In genomic region chr12:48816148-48816854, GRCh38 we compare ENCODE assay signal across 8 cellular contexts. TPM values are rescaled to one million over a fixed set of nuclear protein-coding genes. Genes with fewer than 3 reads are reported as not detected.
DNase-seq lines count a peak whose midpoint lies in the region; ATAC-seq and TF ChIP-seq lines count a peak whose summit lies in the region.

No MANE protein-coding gene starts in this region.

- peak overlapping the region in 10 of 11 experiments; percentile 76 to 90 (median 84); a peak in 16 of 22 replicates for H3K27ac ChIP-seq in BLaER1 treated with 17β-estradiol and CSF1 and Interleukin-3, amounts not matched to agents 10 nM and 100 nM
- H3K27ac ChIP-seq in KMS-11 = no peak overlapping the region
- H3K27ac ChIP-seq in breast epithelium = peak overlapping the region in 1 of 2 donors; percentile 95

- ATAC-seq in naive B cell (ENCODE audit: low read depth in 2 of 2) (no peak), GM21619 (IDR thresholded peaks at IDR 0.05; ENCODE audit: unreplicated experiment) (no peak), HG02623 (IDR thresholded peaks at IDR 0.05; ENCODE audit: unreplicated experiment) (no peak), HG02885 (IDR thresholded peaks at IDR 0.05; ENCODE audit: poor library complexity, unreplicated experiment) (no peak)

- peaks cover 0 to 33% (median 15%) of the 10 kb centered on the region in 11 experiments; a peak in 8 of 22 replicates for H4K20me1 ChIP-seq in BLaER1 treated with 17β-estradiol and CSF1 and Interleukin-3, amounts not matched to agents 10 nM and 100 nM
- H4K20me1 ChIP-seq in KMS-11 (ENCODE audit: insufficient read depth) = no peaks in the 10 kb centered on the region

- H3K4me3 Mint-ChIP-seq in naive B cell = peak overlapping the region; percentile 50 to 94 (median 89)

- peak overlapping the region; percentile 100; the same call in 1 of the 2 replicates for H2AFZ ChIP-seq in KMS-11 (ENCODE audit: low read depth)

- H3K27ac Mint-ChIP-seq in naive B cell = no peak overlapping the region

- peaks cover 52 to 64% (median 58%) of the 10 kb centered on the region in 10 experiments for H3K4me1 ChIP-seq in BLaER1 treated with 17β-estradiol and CSF1 and Interleukin-3, amounts not matched to agents 10 nM and 100 nM
- H3K4me1 ChIP-seq in KMS-11 (ENCODE audit: low read depth, poor library complexity, severe bottlenecking) (peaks cover 24% of the 10 kb centered on the region), breast epithelium (peaks cover 6 to 8% of the 10 kb centered on the region in 2 donors)

- intact Hi-C loops in breast epithelium (cut with DNase I; ENCODE audit: low total_unique reads) = no loop called here

- no peaks in the 10 kb centered on the region for H3K9me3 ChIP-seq in BLaER1 treated with 17β-estradiol and CSF1 and Interleukin-3, amounts not matched to agents 10 nM and 100 nM (replicated peaks in 1 of 11)
- H3K9me3 ChIP-seq in breast epithelium = no peaks in the 10 kb centered on the region

- TF ChIP-seq CTCF in KMS-11 (conservative IDR thresholded peaks at IDR 0.05; ENCODE audit: low read depth, low read length) = no peak
- TF ChIP-seq CTCF in breast epithelium (IDR thresholded peaks at IDR 0.05) = no peak

- peak overlapping the region; percentile 71 to 91 (median 80) for H3K4me3 ChIP-seq in BLaER1 treated with 17β-estradiol and CSF1 and Interleukin-3, amounts not matched to agents 10 nM and 100 nM
- H3K4me3 ChIP-seq in KMS-11 (IDR thresholded peaks at IDR 0.05; ENCODE audit: insufficient read depth, low read depth, low read length) = no peak overlapping the region
- H3K4me3 ChIP-seq in breast epithelium = peak overlapping the region in 2 of 3 donors; percentile 77 to 98

- H3K4me2 ChIP-seq in BLaER1 treated with 17β-estradiol and CSF1 and Interleukin-3, amounts not matched to agents 10 nM and 100 nM = peak overlapping the region; percentile 93 to 100 (median 99)
- H3K4me2 ChIP-seq in KMS-11 = peak overlapping the region; percentile 99

- DNase-seq in breast epithelium (ENCODE audit: low spot score in 2 of 2) (no peak), naive B cell (no peak), DMS153 (lab: John Stamatoyannopoulos, UW) (no peak)

- peaks cover 0 to 5% (median 0%) of the 10 kb centered on the region in 11 experiments; a peak in 2 of 22 replicates for H3K36me3 ChIP-seq in BLaER1 treated with 17β-estradiol and CSF1 and Interleukin-3, amounts not matched to agents 10 nM and 100 nM
- no peaks in the 10 kb centered on the region for H3K36me3 ChIP-seq in KMS-11 (ENCODE audit: insufficient read depth)
- no peaks in the 10 kb centered on the region for H3K36me3 ChIP-seq in breast epithelium

- peaks cover 41 to 50% (median 41%) of the 10 kb centered on the region in 3 donors for H3K4me1 Mint-ChIP-seq in naive B cell

- H3K9me3 Mint-ChIP-seq in naive B cell = no peaks in the 10 kb centered on the region

- no peak for TF ChIP-seq POLR2A in breast epithelium (IDR thresholded peaks at IDR 0.05)

- no peaks in the 10 kb centered on the region for H3K27me3 ChIP-seq in BLaER1 treated with 17β-estradiol and CSF1 and Interleukin-3, amounts not matched to agents 10 nM and 100 nM
- no peaks in the 10 kb centered on the region for H3K27me3 ChIP-seq in KMS-11 (ENCODE audit: insufficient read depth, low read depth)
- H3K27me3 ChIP-seq in breast epithelium = no peaks in the 10 kb centered on the region

- no peaks in the 10 kb centered on the region for H3K36me3 Mint-ChIP-seq in naive B cell

- H3K79me2 ChIP-seq in KMS-11 (ENCODE audit: insufficient read depth, low read depth) = no peaks in the 10 kb centered on the region

- H3K27me3 Mint-ChIP-seq in naive B cell = peaks cover 0 to 31% (median 30%) of the 10 kb centered on the region in 3 donors

- H3K9ac ChIP-seq in BLaER1 treated with 17β-estradiol and CSF1 and Interleukin-3, amounts not matched to agents 10 nM and 100 nM = peak overlapping the region; percentile 71 to 90 (median 85); a peak in 21 of 22 replicates
- H3K9ac ChIP-seq in KMS-11 = peak overlapping the region; percentile 73; the same call in 1 of the 2 replicates

RNA-seq across cellular contexts. Expression of gene CACNB3, which starts 2.0 kb away (rescaled TPM):
- 10 to 100 TPM in 2 of 3 donors, 1 to 10 TPM in 1; 4.0 to 17.0 (median 10.8) TPM for total RNA-seq in breast epithelium
- polyA plus RNA-seq in naive B cell (ENCODE audit: low read depth in 6 of 6) = 1 to 10 TPM in 1 of 6 donors, under 1 TPM in 2, not detected in 3; 0.17 to 1.0 (median 0.23) TPM

RNA-seq across cellular contexts. Expression of gene ADCY6, which starts 27.4 kb away (rescaled TPM):
- total RNA-seq in breast epithelium = 10 to 100 TPM; 42.0 to 61.4 (median 46.7) TPM
- not detected for polyA plus RNA-seq in naive B cell (ENCODE audit: low read depth in 6 of 6)

RNA-seq across cellular contexts. Expression of gene DDX23, which starts 35.7 kb away (rescaled TPM):
- 10 to 100 TPM; 65.4 to 89.9 (median 76.0) TPM for total RNA-seq in breast epithelium
- 10 to 100 TPM in 5 of 6 donors, 1 to 10 TPM in 1; 9.1 to 51.3 (median 29.9) TPM for polyA plus RNA-seq in naive B cell (ENCODE audit: low read depth in 6 of 6)

RNA-seq across cellular contexts. Expression of gene RND1, which starts 49.4 kb away (rescaled TPM):
- 1 to 10 TPM; 1.1 to 5.4 (median 3.3) TPM for total RNA-seq in breast epithelium
- 1 to 10 TPM; 2.0 to 3.8 (median 3.0) TPM for polyA plus RNA-seq in naive B cell (ENCODE audit: low read depth in 6 of 6)
